In the genomic region with DNA sequence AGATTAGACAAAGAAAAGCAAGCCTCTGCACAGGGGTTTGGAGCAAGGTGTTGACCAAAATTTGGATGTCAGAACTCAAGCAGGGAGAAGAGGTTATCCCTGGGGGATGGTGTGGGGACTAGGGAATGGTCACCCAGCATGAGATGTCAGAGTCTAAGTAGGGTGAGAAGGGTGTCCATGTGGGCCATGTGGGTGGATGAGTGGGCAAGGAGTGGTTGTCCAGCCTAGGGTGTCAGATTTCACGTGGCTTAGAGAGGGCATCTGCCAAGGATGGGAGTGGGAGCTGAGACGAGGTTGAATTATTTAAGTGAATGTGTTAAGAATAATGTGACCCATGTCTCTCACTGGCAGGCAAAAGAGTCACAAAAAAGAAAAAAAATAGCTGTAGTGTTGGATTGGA, we compare ENCODE assay signal across 29 cellular contexts.
"Had no signal": no experiment of that assay in that cellular context is flagged by ENCODE, and none has a peak within 500 bp of the region (broad histone marks: within the 10 kb centered on the region; RNA-seq: fewer than 3 reads in every experiment).

No MANE protein-coding gene starts in this region.

- H2AFZ ChIP-seq: hepatocyte, parathyroid adenoma had no signal

- DNase-seq: activated CD4-positive, alpha-beta T cell treated with anti-CD3 and anti-CD28 coated beads for 36 hours; activated CD4-positive, CD25-positive, alpha-beta regulatory T cell; activated CD8-positive, alpha-beta memory T cell treated with anti-CD3 and anti-CD28 coated beads for 24 hours; activated effector memory CD4-positive, alpha-beta T cell treated with anti-CD3 and anti-CD28 coated beads, Interleukin-2, amount 50 U/mL, for 16 hours; activated naive CD4-positive, alpha-beta T cell treated with anti-CD3 and anti-CD28 coated beads, Interleukin-2, amount 10 ng/mL, durations not matched to agents 7 days and 5 days; activated naive CD8-positive, alpha-beta T cell treated with anti-CD3 and anti-CD28 coated beads, Interleukin-2, amount 10 ng/mL, durations not matched to agents 7 days and 5 days; effector memory CD8-positive, alpha-beta T cell; erythroblast; gastrocnemius medialis; islet precursor cell; left ventricle myocardium inferior; mucosa of descending colon; naive thymus-derived CD4-positive, alpha-beta T cell; occipital lobe; spleen; stimulated activated CD4-positive, alpha-beta T cell treated with anti-CD3 and anti-CD28 coated beads, Interleukin-2, amount 100 ng/mL, for 48 hours; stimulated activated naive CD8-positive, alpha-beta T cell treated with anti-CD3 and anti-CD28 coated beads, Interleukin-15, Interleukin-2, amounts not matched to agents 100 U/mL and 50 U/mL, for 24 hours; substantia nigra; T-helper 1 cell; upper lobe of left lung had no signal

- H3K4me2 ChIP-seq: hepatocyte had no signal

- H3K27me3 ChIP-seq: ascending aorta, cardiac muscle cell, hepatocyte, right atrium auricular region, spleen, upper lobe of left lung had no signal

- H3K9me3 ChIP-seq: ascending aorta, gastrocnemius medialis, left ventricle myocardium inferior, mucosa of descending colon, right atrium auricular region, spleen, upper lobe of left lung had no signal

- H3K36me3 ChIP-seq: ascending aorta, cardiac muscle cell, gastrocnemius medialis, left ventricle myocardium inferior, right atrium auricular region, spleen, upper lobe of left lung had no signal

- H3K79me2 ChIP-seq: hepatocyte, parathyroid adenoma had no signal

- H3K4me3 ChIP-seq: ascending aorta, cardiac muscle cell, coronary artery, gastrocnemius medialis, hepatocyte, left ventricle myocardium inferior, lung, mucosa of descending colon, right atrium auricular region, spleen, upper lobe of left lung had no signal

- H3K27ac Mint-ChIP-seq: activated CD4-positive, alpha-beta T cell treated with anti-CD3 and anti-CD28 coated beads for 36 hours; activated naive CD4-positive, alpha-beta T cell treated with anti-CD3 and anti-CD28 coated beads, Interleukin-2, amount 10 ng/mL, durations not matched to agents 7 days and 5 days; activated naive CD8-positive, alpha-beta T cell treated with anti-CD3 and anti-CD28 coated beads, Interleukin-2, amount 10 ng/mL, durations not matched to agents 7 days and 5 days; brain; effector memory CD8-positive, alpha-beta T cell; T-helper 2 cell treated with Interferon-gamma antibody and Interleukin-4, amounts not matched to agents 5 μg/mL and 100 μg/mL, for 36 hours had no signal

- H3K36me3 Mint-ChIP-seq: activated naive CD4-positive, alpha-beta T cell treated with anti-CD3 and anti-CD28 coated beads, Interleukin-2, amount 10 ng/mL, durations not matched to agents 7 days and 5 days; brain had no signal

- H3K9ac ChIP-seq: parathyroid adenoma had no signal

- H3K4me1 ChIP-seq: right atrium auricular region had no signal

- H3K4me3 Mint-ChIP-seq: activated CD4-positive, alpha-beta T cell treated with anti-CD3 and anti-CD28 coated beads for 36 hours; activated naive CD4-positive, alpha-beta T cell treated with anti-CD3 and anti-CD28 coated beads, Interleukin-2, amount 10 ng/mL, durations not matched to agents 7 days and 5 days; activated naive CD8-positive, alpha-beta T cell treated with anti-CD3 and anti-CD28 coated beads, Interleukin-2, amount 10 ng/mL, durations not matched to agents 7 days and 5 days; brain; effector memory CD8-positive, alpha-beta T cell; naive thymus-derived CD4-positive, alpha-beta T cell; T-helper 2 cell treated with Interferon-gamma antibody and Interleukin-4, amounts not matched to agents 5 μg/mL and 100 μg/mL, for 36 hours had no signal

- H3K27ac ChIP-seq: ascending aorta, cardiac muscle cell, gastrocnemius medialis, hepatocyte, left ventricle myocardium inferior, parathyroid adenoma had no signal

- H3K9me3 Mint-ChIP-seq: activated naive CD4-positive, alpha-beta T cell treated with anti-CD3 and anti-CD28 coated beads, Interleukin-2, amount 10 ng/mL, durations not matched to agents 7 days and 5 days; effector memory CD8-positive, alpha-beta T cell; naive thymus-derived CD4-positive, alpha-beta T cell; T-helper 2 cell treated with Interferon-gamma antibody and Interleukin-4, amounts not matched to agents 5 μg/mL and 100 μg/mL, for 36 hours had no signal
